8 cellular contexts compared by ENCODE assay signal in the genomic region with DNA sequence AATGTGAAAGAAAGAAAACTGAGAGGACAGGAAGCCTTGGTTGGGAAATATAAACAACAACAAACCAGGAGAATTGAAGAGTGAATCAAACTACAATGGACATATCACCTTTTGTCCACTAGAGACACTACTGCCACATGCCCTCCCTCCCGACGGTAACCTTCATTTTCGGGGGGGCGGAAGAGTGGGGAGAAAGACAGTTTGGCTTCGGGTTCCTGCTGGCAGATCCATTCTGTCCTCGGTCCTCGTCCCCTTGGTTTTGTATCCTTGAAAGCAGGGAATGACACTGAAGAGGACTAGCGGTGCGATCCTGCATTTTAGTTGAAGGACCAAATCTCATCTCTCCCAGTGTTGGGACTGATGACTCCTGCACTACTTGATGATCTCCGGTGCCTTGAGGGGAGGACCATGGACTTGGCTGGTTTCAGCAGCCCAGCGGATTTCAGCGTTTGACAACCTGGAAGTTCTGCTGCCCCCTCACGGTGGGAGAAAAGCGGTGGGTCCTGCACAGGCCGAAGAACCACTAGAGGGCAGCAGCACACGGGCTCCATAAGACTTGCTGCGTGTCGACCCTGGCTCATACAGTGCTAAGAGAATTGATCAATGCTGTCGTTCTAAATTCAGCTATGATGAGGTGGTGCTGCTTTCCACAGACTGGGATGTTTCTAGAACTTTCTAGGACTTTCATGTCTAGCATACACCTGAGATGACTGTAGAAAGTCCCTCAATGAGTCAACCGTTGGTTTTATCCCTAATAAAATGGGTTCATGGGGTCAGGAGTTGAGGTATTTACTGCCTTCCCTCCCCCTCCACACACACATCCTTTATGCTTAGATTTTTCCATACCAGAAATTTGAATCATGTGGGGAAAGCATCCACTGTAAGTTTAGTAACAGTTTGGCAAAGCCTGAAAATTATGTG. TPM values are rescaled to one million over a fixed set of nuclear protein-coding genes. Genes with fewer than 3 reads are reported as not detected.
A peak's percentile ranks its signal among the peaks of the same experiment; 100 is the strongest.
DNase-seq lines count a peak whose midpoint lies in the region; ATAC-seq and TF ChIP-seq lines count a peak whose summit lies in the region.

No MANE protein-coding gene starts in this region.

- no TSS peak for BruUV-seq in HCT116 (replicated peaks; lab: Mats Ljungman, UMichigan)

- H3K36me3 ChIP-seq in HCT116 (ENCODE audit: control insufficient read depth in 1 of 2, insufficient read depth in 2 of 2, low read length in 2 of 2): no peaks in the 10 kb centered on the region
- H3K36me3 ChIP-seq in MM.1S (replicated peaks; ENCODE audit: insufficient read depth, low read length): no peaks in the 10 kb centered on the region
- no peaks in the 10 kb centered on the region for H3K36me3 ChIP-seq in neural progenitor cell
- H3K36me3 ChIP-seq in stomach smooth muscle (ENCODE audit: control insufficient read depth in 2 of 2, insufficient read depth in 2 of 2, low read length in 2 of 2): no peaks in the 10 kb centered on the region

- DNase-seq in GF-D8 (lab: John Stamatoyannopoulos, UW) (peak; percentile 82), HCT116 (ENCODE audit: low read depth, low spot score) (peak; percentile 92), MM.1S (peak; percentile 94), SHP77 treated with DMSO at 0.1 percent for 48 hours (lab: John Stamatoyannopoulos, UW) (peak; percentile 96), activated gamma-delta T cell (lab: John Stamatoyannopoulos, UW) (peak; percentile 13), foreskin fibroblast (peak; percentile 91 to 97), neural progenitor cell (ENCODE audit: low spot score) (peak; percentile 93)

- H3K9me3 ChIP-seq in HCT116 (ENCODE audit: control insufficient read depth in 1 of 2, insufficient read depth in 1 of 2, low read depth in 1 of 2, low read length in 2 of 2): no peaks in the 10 kb centered on the region
- H3K9me3 ChIP-seq in MM.1S (replicated peaks; ENCODE audit: insufficient read depth, low read length): no peaks in the 10 kb centered on the region
- H3K9me3 ChIP-seq in neural progenitor cell (ENCODE audit: low read depth): no peaks in the 10 kb centered on the region
- no peaks in the 10 kb centered on the region for H3K9me3 ChIP-seq in stomach smooth muscle (ENCODE audit: control insufficient read depth in 2 of 2, low read length in 2 of 2)

- H3K9ac ChIP-seq in HCT116 (ENCODE audit: low read length): no peak overlapping the region
- peak overlapping the region; percentile 47; the same call in 1 of the 2 replicates for H3K9ac ChIP-seq in MM.1S (ENCODE audit: low read length)
- H3K9ac ChIP-seq in neural progenitor cell: no peak overlapping the region
- H3K9ac ChIP-seq in stomach smooth muscle (ENCODE audit: low read length in 2 of 2): peak overlapping the region in 1 of 2 donors; percentile 79

- H2AFZ ChIP-seq in HCT116 (ENCODE audit: low read depth, low read length, poor library complexity, severe bottlenecking): peak overlapping the region; percentile 20
- H2AFZ ChIP-seq in MM.1S (ENCODE audit: low read length): peak overlapping the region; percentile 78
- no peak overlapping the region for H2AFZ ChIP-seq in neural progenitor cell (replicated peaks)

- intact Hi-C loops in HCT116 (cut with micrococcal nuclease): loop anchor here (1.0 kb wide), 3 partner anchors 65 to 284 kb away; a partner anchor contains a TSS

- H3K4me3 ChIP-seq in HCT116 (replicated peaks in 1 of 2; ENCODE audit: low read depth in 1 of 2, low read length in 2 of 2) (peak overlapping the region; percentile 8 to 29; a peak in 3 of 4 replicates), MM.1S (ENCODE audit: low read length) (peak overlapping the region; percentile 76), foreskin fibroblast (ENCODE audit: low read depth in 1 of 2, low read length in 2 of 2) (peak overlapping the region; percentile 39 to 56), neural progenitor cell (no peak overlapping the region), stomach smooth muscle (ENCODE audit: low read length in 2 of 2) (peak overlapping the region; percentile 63 to 83)

- H3F3A ChIP-seq in MM.1S (ENCODE audit: insufficient read depth, low read length) (peaks cover 17% of the 10 kb centered on the region), neural progenitor cell (ENCODE audit: low read depth) (no peaks in the 10 kb centered on the region)

- no peaks in the 10 kb centered on the region for H3K27me3 ChIP-seq in HCT116 (ENCODE audit: insufficient read depth, low read length)
- H3K27me3 ChIP-seq in MM.1S (replicated peaks; ENCODE audit: insufficient read depth, low read length): no peaks in the 10 kb centered on the region
- H3K27me3 ChIP-seq in neural progenitor cell: no peaks in the 10 kb centered on the region
- no peaks in the 10 kb centered on the region for H3K27me3 ChIP-seq in stomach smooth muscle (ENCODE audit: control insufficient read depth in 1 of 2, insufficient read depth in 2 of 2, low read length in 2 of 2)

- POLR2A ChIA-PET in HCT116 (lab: Charles Lee): interaction anchor here (1.0 kb wide), 1 partner anchor 16 kb away, joined by 3 read pairs; no protein-coding TSS in a partner anchor

- CTCF ChIA-PET in HCT116 (lab: Charles Lee): interaction anchor here (0.7 to 1.6 kb wide), 4 partner anchors 10 to 41 kb away, joined by 3 to 7 read pairs (median 3); a partner anchor contains a TSS

- H3K4me2 ChIP-seq in HCT116 (ENCODE audit: low read length) (peak overlapping the region; percentile 51), MM.1S (ENCODE audit: low read depth, low read length) (peak overlapping the region; percentile 76), neural progenitor cell (peak overlapping the region; percentile 39)

- no peaks in the 10 kb centered on the region for H3K4me1 Mint-ChIP-seq in neural progenitor cell

- peaks cover 2% of the 10 kb centered on the region for H3K9me3 Mint-ChIP-seq in neural progenitor cell

- no peak for TF ChIP-seq POLR2A in HCT116 (IDR thresholded peaks at IDR 0.05; ENCODE audit: borderline replicate concordance, extremely low read depth, insufficient read depth, insufficient read length)

- peak overlapping the region; percentile 69 for H3K4me3 Mint-ChIP-seq in neural progenitor cell

- H3K79me2 ChIP-seq in HCT116 (ENCODE audit: insufficient read depth, low read length): no peaks in the 10 kb centered on the region
- no peaks in the 10 kb centered on the region for H3K79me2 ChIP-seq in MM.1S (ENCODE audit: low read length)
- no peaks in the 10 kb centered on the region for H3K79me2 ChIP-seq in neural progenitor cell (ENCODE audit: low read depth)

- no peaks in the 10 kb centered on the region for H3K36me3 Mint-ChIP-seq in neural progenitor cell

- H3K27ac ChIP-seq in HCT116 (ENCODE audit: low read depth, low read length) (no peak overlapping the region), MM.1S (ENCODE audit: low read length) (peak overlapping the region; percentile 48; the same call in 1 of the 2 replicates), neural progenitor cell (no peak overlapping the region), stomach smooth muscle (ENCODE audit: low read length) (no peak overlapping the region)

- TF ChIP-seq RAD21 in HCT116 (IDR thresholded peaks at IDR 0.05; ENCODE audit: low read depth): peak; percentile 75

- RAD21 ChIA-PET in HCT116 (lab: Charles Lee; ENCODE audit: low non-redundant PET in 1 of 2, low total read pairs in 2 of 2, uncharacterized antibody in 2 of 2, unreplicated experiment in 2 of 2): no interaction called here

- peaks cover 2% of the 10 kb centered on the region for H3K27me3 Mint-ChIP-seq in neural progenitor cell (ENCODE audit: insufficient read depth, low read depth)

- H4K20me1 ChIP-seq in HCT116 (ENCODE audit: insufficient read depth) (no peaks in the 10 kb centered on the region), MM.1S (ENCODE audit: insufficient read depth, low read length) (no peaks in the 10 kb centered on the region), neural progenitor cell (ENCODE audit: low read depth) (no peaks in the 10 kb centered on the region)

- TF ChIP-seq CTCF in HCT116 (IDR thresholded peaks at IDR 0.05 in 2 of 3, conservative IDR thresholded peaks at IDR 0.05 in 1 of 3; ENCODE audit: borderline replicate concordance in 1 of 3, insufficient read depth in 1 of 3, low read depth in 2 of 3, low read length in 2 of 3) (peak; percentile 99 to 100 (median 100)), MM.1S (IDR thresholded peaks at IDR 0.05; ENCODE audit: low read length) (peak; percentile 100), foreskin fibroblast (IDR thresholded peaks at IDR 0.05; ENCODE audit: low read depth, low read length) (peak; percentile 100), neural progenitor cell (IDR thresholded peaks at IDR 0.05) (peak; percentile 100)

- H3K9me2 ChIP-seq in HCT116 (ENCODE audit: insufficient read depth) (no peaks in the 10 kb centered on the region), MM.1S (replicated peaks; ENCODE audit: insufficient read depth, low read length) (no peaks in the 10 kb centered on the region)

- peak; percentile 95 for ATAC-seq in HCT116

- H3K4me1 ChIP-seq in HCT116 (ENCODE audit: control insufficient read depth in 1 of 2, insufficient read depth in 2 of 2, low read length in 2 of 2) (peaks cover 0 to 10% of the 10 kb centered on the region in 2 experiments; a peak in 1 of 4 replicates), MM.1S (ENCODE audit: low read length) (peaks cover 25% of the 10 kb centered on the region), neural progenitor cell (no peaks in the 10 kb centered on the region), stomach smooth muscle (ENCODE audit: control insufficient read depth, insufficient read depth, low read length) (peaks cover 7% of the 10 kb centered on the region)

- no peak overlapping the region for H3K27ac Mint-ChIP-seq in neural progenitor cell

TF ChIP-seq in HCT116, 20 proteins besides CTCF, POLR2A, EP300 and RAD21 (continues in another document):
- TF ChIP-seq SP1 (IDR thresholded peaks at IDR 0.05; ENCODE audit: low read depth): no peak

RNA-seq across cellular contexts. Expression of a gene that starts 15.1 kb away (rescaled TPM):
- total RNA-seq in HCT116 (2021; ENCODE audit: unreplicated experiment): 34.1 TPM
- 16.7 and 22.1 TPM in 2 replicates for polyA plus RNA-seq in HCT116 (2012)
- total RNA-seq in neural progenitor cell (ENCODE audit: low replicate concordance): 56.3 and 96.5 TPM in 2 replicates

Comparison
In these comparisons a context has a peak if more than half of its experiments do, and no peak if none do; other contexts are left out.
1. DNase-seq: peak in every context shown above with its lines; median percentile 96 in SHP77 treated with DMSO at 0.1 percent for 48 hours; 94 in MM.1S; 94 in foreskin fibroblast; 93 in neural progenitor cell; 92 in HCT116; 82 in GF-D8; 13 in activated gamma-delta T cell.